Comparison of ENCODE assay signal across 8 cellular contexts in the genomic region with DNA sequence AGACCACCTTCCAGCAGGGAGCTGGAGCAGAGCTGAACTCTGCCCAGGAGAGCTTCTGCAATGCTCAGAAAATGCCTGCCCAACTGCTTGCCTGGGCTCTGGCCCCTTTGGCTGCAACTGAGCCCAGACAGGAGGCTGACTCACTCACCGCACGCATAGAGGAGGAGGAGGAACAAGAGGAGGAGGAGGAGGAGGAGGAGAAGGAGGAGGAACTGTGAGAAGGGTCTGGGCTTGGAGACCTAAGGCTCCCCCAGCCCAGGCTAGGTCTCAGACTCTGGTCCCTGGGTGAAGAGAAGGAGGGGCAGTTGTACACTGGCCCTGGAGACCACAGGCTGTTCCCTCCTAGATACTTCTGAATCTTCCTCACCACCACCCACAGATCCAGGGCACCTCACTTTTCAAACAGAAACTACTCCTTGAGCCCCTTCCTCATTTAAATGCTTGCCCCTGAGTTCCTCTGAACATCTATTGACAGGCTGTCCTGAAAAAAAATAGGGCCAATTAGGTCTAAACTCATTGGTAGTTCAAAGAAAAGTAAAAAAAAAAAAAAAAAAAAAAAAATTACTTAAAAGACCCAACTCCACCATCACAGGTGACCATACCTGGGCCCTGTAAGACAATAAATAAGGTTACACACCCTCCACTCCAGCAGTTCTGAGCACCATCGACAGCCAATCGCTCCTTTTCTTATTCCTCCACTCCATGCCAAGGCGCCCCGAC. TPM values are rescaled to one million over a fixed set of nuclear protein-coding genes. Genes with fewer than 3 reads are reported as not detected.
DNase-seq lines count a peak whose midpoint lies in the region; ATAC-seq, FAIRE-seq and TF ChIP-seq lines count a peak whose summit lies in the region.

No MANE protein-coding gene starts in this region.

- peaks cover 52% of the 10 kb centered on the region for H3K4me1 Mint-ChIP-seq in activated T-helper 2 cell treated with anti-CD3 and anti-CD28 coated beads, Interferon-gamma antibody, Interleukin-2, Interleukin-4, amounts not matched to agents 10 μg/mL and 5 μg/mL and 100 μg/mL, durations not matched to agents 14 hours and 24 hours and 36 hours (ENCODE audit: low read depth)

- FAIRE-seq in GM12891 (lab: Jason Lieb, UNC), result peak; percentile 61
- no peak for FAIRE-seq in RCC 7860 (lab: Jason Lieb, UNC)

- peak overlapping the region; percentile 98 for H3K27ac Mint-ChIP-seq in activated T-helper 2 cell treated with anti-CD3 and anti-CD28 coated beads, Interferon-gamma antibody, Interleukin-2, Interleukin-4, amounts not matched to agents 10 μg/mL and 5 μg/mL and 100 μg/mL, durations not matched to agents 14 hours and 24 hours and 36 hours

- H3K27me3 Mint-ChIP-seq in activated T-helper 2 cell treated with anti-CD3 and anti-CD28 coated beads, Interferon-gamma antibody, Interleukin-2, Interleukin-4, amounts not matched to agents 10 μg/mL and 5 μg/mL and 100 μg/mL, durations not matched to agents 14 hours and 24 hours and 36 hours (ENCODE audit: low read depth), result peaks cover 31% of the 10 kb centered on the region

- intact Hi-C loops in activated T-helper 2 cell treated with anti-CD3 and anti-CD28 coated beads, Interferon-gamma antibody, Interleukin-2, Interleukin-4, amounts not matched to agents 10 μg/mL and 5 μg/mL and 100 μg/mL, durations not matched to agents 14 hours and 24 hours and 36 hours (cut with micrococcal nuclease), result loop anchor here (1.0 to 5.0 kb wide), 6 partner anchors 10 to 283 kb away; partner anchors contain the start of gene TMEM106C
- intact Hi-C loops in Right ventricle myocardium inferior (cut with DNase I), result no loop called here

- DNase-seq in GM12891 (ENCODE audit: insufficient read length, low spot score), result no peak
- DNase-seq in RCC 7860 (ENCODE audit: low spot score), result peak; percentile 63
- peak; percentile 61 for DNase-seq in activated T-helper 2 cell treated with anti-CD3 and anti-CD28 coated beads, Interferon-gamma antibody, Interleukin-2, Interleukin-4, amounts not matched to agents 10 μg/mL and 5 μg/mL and 100 μg/mL, durations not matched to agents 14 hours and 24 hours and 36 hours (ENCODE audit: low spot score)
- peak; percentile 77 for DNase-seq in Right ventricle myocardium inferior (ENCODE audit: missing footprints)
- DNase-seq in renal cortical epithelial cell (ENCODE audit: low read depth), result peak; percentile 69
- no peak for DNase-seq in KG1 (lab: John Stamatoyannopoulos, UW)
- DNase-seq in inferior parietal cortex (ENCODE audit: extremely low spot score), result no peak

- peak overlapping the region; percentile 100 for H3K4me3 Mint-ChIP-seq in activated T-helper 2 cell treated with anti-CD3 and anti-CD28 coated beads, Interferon-gamma antibody, Interleukin-2, Interleukin-4, amounts not matched to agents 10 μg/mL and 5 μg/mL and 100 μg/mL, durations not matched to agents 14 hours and 24 hours and 36 hours (ENCODE audit: low read depth)

- ATAC-seq in Right ventricle myocardium inferior (peak; percentile 58), GM21515 (IDR thresholded peaks at IDR 0.05; ENCODE audit: unreplicated experiment) (no peak)

- H3K9me3 Mint-ChIP-seq in activated T-helper 2 cell treated with anti-CD3 and anti-CD28 coated beads, Interferon-gamma antibody, Interleukin-2, Interleukin-4, amounts not matched to agents 10 μg/mL and 5 μg/mL and 100 μg/mL, durations not matched to agents 14 hours and 24 hours and 36 hours, result no peaks in the 10 kb centered on the region

- H3K36me3 Mint-ChIP-seq in activated T-helper 2 cell treated with anti-CD3 and anti-CD28 coated beads, Interferon-gamma antibody, Interleukin-2, Interleukin-4, amounts not matched to agents 10 μg/mL and 5 μg/mL and 100 μg/mL, durations not matched to agents 14 hours and 24 hours and 36 hours (ENCODE audit: low read depth), result peaks cover 53% of the 10 kb centered on the region

- no peak for TF ChIP-seq POLR2A in GM12891 (IDR thresholded peaks at IDR 0.05; ENCODE audit: low read depth, low read length)

TF ChIP-seq in GM12891, 5 proteins besides CTCF, POLR2A, EP300 and RAD21:
- TF ChIP-seq PAX5 (IDR thresholded peaks at IDR 0.05; ENCODE audit: insufficient read depth, low read length, severe bottlenecking), result no peak
- TF ChIP-seq POLR2AphosphoS5 (IDR thresholded peaks at IDR 0.05; ENCODE audit: low read depth, low read length), result no peak
- TF ChIP-seq POU2F2 (IDR thresholded peaks at IDR 0.05; ENCODE audit: low read depth, low read length), result no peak
- no peak for TF ChIP-seq SPI1 (IDR thresholded peaks at IDR 0.05; ENCODE audit: low read depth, low read length)
- TF ChIP-seq TAF1 (IDR thresholded peaks at IDR 0.05; ENCODE audit: low read depth, low read length), result no peak

RNA-seq across cellular contexts. Expression of gene VDR, which starts 0.7 kb away (rescaled TPM):
- 4.5 TPM for polyA plus RNA-seq in GM12891 (2012; ENCODE audit: low read depth, missing spikeins)
- 312 and 317 TPM in 2 replicates for total RNA-seq in activated T-helper 2 cell treated with anti-CD3 and anti-CD28 coated beads, Interferon-gamma antibody, Interleukin-2, Interleukin-4, amounts not matched to agents 10 μg/mL and 5 μg/mL and 100 μg/mL, durations not matched to agents 14 hours and 24 hours and 36 hours
- total RNA-seq in Right ventricle myocardium inferior, result 0.35 TPM
- 2.9 and 6.1 TPM in 2 replicates for total RNA-seq in renal cortical epithelial cell

RNA-seq across cellular contexts. Expression of gene TMEM106C, which starts 59.3 kb away (rescaled TPM):
- polyA plus RNA-seq in GM12891 (2012; ENCODE audit: low read depth, missing spikeins), result 81.9 TPM
- 168 and 169 TPM in 2 replicates for total RNA-seq in activated T-helper 2 cell treated with anti-CD3 and anti-CD28 coated beads, Interferon-gamma antibody, Interleukin-2, Interleukin-4, amounts not matched to agents 10 μg/mL and 5 μg/mL and 100 μg/mL, durations not matched to agents 14 hours and 24 hours and 36 hours
- total RNA-seq in Right ventricle myocardium inferior, result 45.6 TPM
- 85.7 and 112 TPM in 2 replicates for total RNA-seq in renal cortical epithelial cell

Comparison
In these comparisons a context has a peak if more than half of its experiments do, and no peak if none do; other contexts are left out.
1. DNase-seq: peak in RCC 7860 (single experiment), activated T-helper 2 cell treated with anti-CD3 and anti-CD28 coated beads, Interferon-gamma antibody, Interleukin-2, Interleukin-4, amounts not matched to agents 10 μg/mL and 5 μg/mL and 100 μg/mL, durations not matched to agents 14 hours and 24 hours and 36 hours (single experiment), Right ventricle myocardium inferior (single experiment) and renal cortical epithelial cell (single experiment); none in GM12891 (single experiment), KG1 (single experiment) and inferior parietal cortex (single experiment).
2. RNA of gene VDR, which starts 0.7 kb away (total RNA-seq): 312 to 317 TPM in activated T-helper 2 cell treated with anti-CD3 and anti-CD28 coated beads, Interferon-gamma antibody, Interleukin-2, Interleukin-4, amounts not matched to agents 10 μg/mL and 5 μg/mL and 100 μg/mL, durations not matched to agents 14 hours and 24 hours and 36 hours; 2.9 to 6.1 TPM in renal cortical epithelial cell and 0.35 TPM in Right ventricle myocardium inferior (single experiment); every median in the first group is over 10 times any median in the second.